Comparison of ENCODE assay signal across 14 cellular contexts in the genomic region with DNA sequence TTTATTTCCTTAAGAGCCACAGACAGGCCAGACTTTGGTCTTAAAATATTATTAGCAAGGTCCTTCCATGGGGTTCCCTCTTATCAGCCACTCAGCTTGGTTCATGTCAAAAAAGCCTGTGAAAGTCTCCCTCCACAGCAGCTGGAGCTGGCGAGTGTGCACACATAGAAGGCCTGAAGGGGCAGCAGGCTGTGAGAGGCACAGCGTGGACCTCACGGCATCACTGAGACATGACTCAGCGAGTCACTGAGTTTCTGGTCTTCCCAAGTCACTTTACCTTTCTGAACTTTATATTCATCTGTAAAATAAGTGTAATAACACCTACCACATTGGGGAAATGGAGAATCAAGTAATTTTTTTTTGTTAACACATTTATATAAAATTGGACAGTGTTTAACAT. TPM values are rescaled to one million over a fixed set of nuclear protein-coding genes. Genes with fewer than 3 reads are reported as not detected.
DNase-seq lines count a peak whose midpoint lies in the region; ATAC-seq and TF ChIP-seq lines count a peak whose summit lies in the region.
"Had no signal": no experiment of that assay in that cellular context is flagged by ENCODE, and none has a peak within 500 bp of the region (broad histone marks: within the 10 kb centered on the region; RNA-seq: fewer than 3 reads in every experiment).

No MANE protein-coding gene starts in this region.

- H3K27me3 ChIP-seq in endodermal cell (ENCODE audit: control insufficient read depth, insufficient read depth, low read length, poor library complexity, severe bottlenecking) = no peaks in the 10 kb centered on the region
- H3K27me3 ChIP-seq: esophagus squamous epithelium, spleen had no signal

- peaks cover 36% of the 10 kb centered on the region for H3K36me3 ChIP-seq in endodermal cell (ENCODE audit: control insufficient read depth, insufficient read depth, low read length)

- no peaks in the 10 kb centered on the region for H3K9me3 ChIP-seq in endodermal cell (ENCODE audit: control insufficient read depth, low read length)
- H3K9me3 ChIP-seq: esophagus squamous epithelium, spleen had no signal

- CTCF ChIA-PET in activated CD4-positive, alpha-beta T cell treated with anti-CD3 and anti-CD28 coated beads, Interleukin-2, amount 10 ng/mL, durations not matched to agents 7 days and 5 days (lab: Charles Lee) = interaction anchor here (1.0 kb wide), 1 partner anchor 9 kb away, joined by 4 read pairs; no protein-coding TSS in a partner anchor

- no peaks in the 10 kb centered on the region for H3K27me3 Mint-ChIP-seq in activated CD4-positive, alpha-beta T cell treated with anti-CD3 and anti-CD28 coated beads, Interleukin-2, amount 10 ng/mL, durations not matched to agents 7 days and 5 days
- no peaks in the 10 kb centered on the region for H3K27me3 Mint-ChIP-seq in endodermal cell (ENCODE audit: insufficient read depth)
- H3K27me3 Mint-ChIP-seq in progenitor cell of endocrine pancreas = no peaks in the 10 kb centered on the region

- ATAC-seq in GM19035 (IDR thresholded peaks at IDR 0.05; ENCODE audit: unreplicated experiment) = no peak

- peaks cover 8% of the 10 kb centered on the region for H3K4me1 Mint-ChIP-seq in activated CD4-positive, alpha-beta T cell treated with anti-CD3 and anti-CD28 coated beads, Interleukin-2, amount 10 ng/mL, durations not matched to agents 7 days and 5 days
- H3K4me1 Mint-ChIP-seq in endodermal cell = no peaks in the 10 kb centered on the region
- peaks cover 3% of the 10 kb centered on the region for H3K4me1 Mint-ChIP-seq in progenitor cell of endocrine pancreas (ENCODE audit: low read depth)
- H3K4me1 Mint-ChIP-seq: mesothelial cell of epicardium had no signal

- no peaks in the 10 kb centered on the region for H3K4me1 ChIP-seq in endodermal cell (ENCODE audit: control insufficient read depth, insufficient read depth, low read length)
- H3K4me1 ChIP-seq: esophagus squamous epithelium had no signal

- TF ChIP-seq CTCF in NB4 (IDR thresholded peaks at IDR 0.05; ENCODE audit: low read depth, low read length) = no peak
- no peak for TF ChIP-seq CTCF in endodermal cell (conservative IDR thresholded peaks at IDR 0.05)
- peak; percentile 19 for TF ChIP-seq CTCF in progenitor cell of endocrine pancreas (IDR thresholded peaks at IDR 0.05; ENCODE audit: unreplicated experiment)

- no peak overlapping the region for H3K27ac ChIP-seq in endodermal cell (ENCODE audit: low read depth, low read length)
- H3K27ac ChIP-seq: esophagus squamous epithelium, spleen had no signal

- no peak for TF ChIP-seq POLR2A in NB4 (IDR thresholded peaks at IDR 0.05; ENCODE audit: extremely low read depth, insufficient read length)

- no peak overlapping the region for H3K4me3 Mint-ChIP-seq in activated CD4-positive, alpha-beta T cell treated with anti-CD3 and anti-CD28 coated beads, Interleukin-2, amount 10 ng/mL, durations not matched to agents 7 days and 5 days
- H3K4me3 Mint-ChIP-seq in endodermal cell (no peak overlapping the region), progenitor cell of endocrine pancreas (ENCODE audit: low read depth) (no peak overlapping the region)
- H3K4me3 Mint-ChIP-seq: mesothelial cell of epicardium had no signal

- H3K4me3 ChIP-seq in NB4 (ENCODE audit: low read depth, low read length) = no peak overlapping the region
- no peak overlapping the region for H3K4me3 ChIP-seq in endodermal cell (ENCODE audit: low read length)
- H3K4me3 ChIP-seq: esophagus squamous epithelium, spleen had no signal

- 91% methylated on average over 4 of the region's 4 CpGs; no CpG with 5 or more reads in 1 of the 2 experiments for WGBS in endodermal cell (ENCODE audit: insufficient coverage in 1 of 2, insufficient read length in 1 of 2), 2 experiments

- H3K27ac Mint-ChIP-seq in activated CD4-positive, alpha-beta T cell treated with anti-CD3 and anti-CD28 coated beads, Interleukin-2, amount 10 ng/mL, durations not matched to agents 7 days and 5 days = no peak overlapping the region
- H3K27ac Mint-ChIP-seq in endodermal cell (no peak overlapping the region), progenitor cell of endocrine pancreas (peak overlapping the region; percentile 88)
- H3K27ac Mint-ChIP-seq: mesothelial cell of epicardium had no signal

- H3K9ac ChIP-seq in endodermal cell (ENCODE audit: extremely low read depth, low read length, poor library complexity, severe bottlenecking) = no peak overlapping the region

- peaks cover 27% of the 10 kb centered on the region for H3K36me3 Mint-ChIP-seq in activated CD4-positive, alpha-beta T cell treated with anti-CD3 and anti-CD28 coated beads, Interleukin-2, amount 10 ng/mL, durations not matched to agents 7 days and 5 days (ENCODE audit: low read depth)
- H3K36me3 Mint-ChIP-seq in endodermal cell (ENCODE audit: low read depth) (peaks cover 33% of the 10 kb centered on the region), progenitor cell of endocrine pancreas (ENCODE audit: insufficient read depth) (peaks cover 13% of the 10 kb centered on the region)

- no peaks in the 10 kb centered on the region for H3K9me3 Mint-ChIP-seq in activated CD4-positive, alpha-beta T cell treated with anti-CD3 and anti-CD28 coated beads, Interleukin-2, amount 10 ng/mL, durations not matched to agents 7 days and 5 days
- H3K9me3 Mint-ChIP-seq in endodermal cell = no peaks in the 10 kb centered on the region
- no peaks in the 10 kb centered on the region for H3K9me3 Mint-ChIP-seq in progenitor cell of endocrine pancreas (ENCODE audit: low read depth)
- H3K9me3 Mint-ChIP-seq: mesothelial cell of epicardium had no signal

- DNase-seq in activated CD4-positive, alpha-beta T cell treated with anti-CD3 and anti-CD28 coated beads for 48 hours = peak; percentile 26
- no peak for DNase-seq in activated CD4-positive, alpha-beta T cell treated with anti-CD3 and anti-CD28 coated beads, Interleukin-2, amount 10 ng/mL, durations not matched to agents 7 days and 5 days
- DNase-seq in NB4 (ENCODE audit: low read depth) = peak; percentile 3
- peak; percentile 58 for DNase-seq in endodermal cell
- DNase-seq in progenitor cell of endocrine pancreas (ENCODE audit: low spot score, unreplicated experiment) = no peak
- DNase-seq in NCI-H1048 (lab: John Stamatoyannopoulos, UW) = no peak
- no peak for DNase-seq in inferior parietal cortex (ENCODE audit: extremely low spot score)
- DNase-seq: activated naive CD4-positive, alpha-beta T cell treated with anti-CD3 and anti-CD28 coated beads, Interleukin-2, amount 50 U/mL, for 16 hours; esophagus squamous epithelium; MM.1S; spleen; stimulated activated naive CD4-positive, alpha-beta T cell treated with Interleukin-2 at 50 U/mL for 16 hours had no signal

- POLR2A ChIA-PET in activated CD4-positive, alpha-beta T cell treated with anti-CD3 and anti-CD28 coated beads, Interleukin-2, amount 10 ng/mL, durations not matched to agents 7 days and 5 days (lab: Charles Lee) = no interaction called here

RNA-seq across cellular contexts. Expression of a gene that starts 8.7 kb away (rescaled TPM):
- total RNA-seq in activated CD4-positive, alpha-beta T cell treated with anti-CD3 and anti-CD28 coated beads, Interleukin-2, amount 10 ng/mL, durations not matched to agents 7 days and 5 days = 10 to 100 TPM; 13.9 to 16.4 TPM
- total RNA-seq in endodermal cell = 10 to 100 TPM in 1 of 2 donors, 1 to 10 TPM in 1; 9.9 to 10.0 TPM
- 8.6 TPM for polyA plus RNA-seq in endodermal cell (2013, experiment 1 of 2)
- 8.2 TPM for polyA plus RNA-seq in endodermal cell (2013, experiment 2 of 2)
- 8.5 and 9.4 TPM in 2 replicates for total RNA-seq in progenitor cell of endocrine pancreas

RNA-seq across cellular contexts. Expression of a gene that starts 39.0 kb away (rescaled TPM):
- 100 to 1,000 TPM; 256 to 286 TPM for total RNA-seq in activated CD4-positive, alpha-beta T cell treated with anti-CD3 and anti-CD28 coated beads, Interleukin-2, amount 10 ng/mL, durations not matched to agents 7 days and 5 days
- total RNA-seq in endodermal cell = 100 to 1,000 TPM; 248 to 287 TPM
- 220 TPM for polyA plus RNA-seq in endodermal cell (2013, experiment 1 of 2)
- 229 TPM for polyA plus RNA-seq in endodermal cell (2013, experiment 2 of 2)
- 220 and 221 TPM in 2 replicates for total RNA-seq in progenitor cell of endocrine pancreas

RNA-seq across cellular contexts. Expression of a gene that starts 39.2 kb away (rescaled TPM):
- 10 to 100 TPM; 12.9 to 14.8 TPM for total RNA-seq in activated CD4-positive, alpha-beta T cell treated with anti-CD3 and anti-CD28 coated beads, Interleukin-2, amount 10 ng/mL, durations not matched to agents 7 days and 5 days
- 10 to 100 TPM; 17.9 TPM for total RNA-seq in endodermal cell
- 18.2 TPM for polyA plus RNA-seq in endodermal cell (2013, experiment 1 of 2)
- polyA plus RNA-seq in endodermal cell (2013, experiment 2 of 2) = 22.0 TPM
- 15.3 and 17.3 TPM in 2 replicates for total RNA-seq in progenitor cell of endocrine pancreas

Comparison
In these comparisons a context has a peak if more than half of its experiments do, and no peak if none do; other contexts are left out.
1. DNase-seq: peak in activated CD4-positive, alpha-beta T cell treated with anti-CD3 and anti-CD28 coated beads for 48 hours (single experiment), NB4 (single experiment) and endodermal cell (single experiment); none in activated CD4-positive, alpha-beta T cell treated with anti-CD3 and anti-CD28 coated beads, Interleukin-2, amount 10 ng/mL, durations not matched to agents 7 days and 5 days (single experiment), progenitor cell of endocrine pancreas (single experiment), NCI-H1048 (single experiment) and inferior parietal cortex (single experiment).